ENCODE assay signal across 1 cellular context in genomic region chr5:75351058-75351926, GRCh38.
TF ChIP-seq lines count a peak whose summit lies in the region.

No MANE protein-coding gene starts in this region.

TF ChIP-seq in HCT116, 20 proteins besides CTCF, POLR2A, EP300 and RAD21:
- TF ChIP-seq SIN3A (IDR thresholded peaks at IDR 0.05; ENCODE audit: low read depth) = no peak
- TF ChIP-seq JUND (IDR thresholded peaks at IDR 0.05) = no peak
- no peak for TF ChIP-seq ELF1 (IDR thresholded peaks at IDR 0.05; ENCODE audit: borderline replicate concordance, low read depth)
- TF ChIP-seq ATF3 (IDR thresholded peaks at IDR 0.05) = no peak
- TF ChIP-seq SP1 (IDR thresholded peaks at IDR 0.05; ENCODE audit: low read depth) = no peak
- TF ChIP-seq ZFX (IDR thresholded peaks at IDR 0.05) = no peak
- no peak for TF ChIP-seq ZNF274 (IDR thresholded peaks at IDR 0.05; ENCODE audit: low read depth, low read length)
- TF ChIP-seq YY1 (IDR thresholded peaks at IDR 0.05; ENCODE audit: extremely low read depth, insufficient replicate concordance, low read depth, low read length) = no peak
- TF ChIP-seq CEBPB (IDR thresholded peaks at IDR 0.05; ENCODE audit: low read depth) = no peak
- no peak for TF ChIP-seq EZH2 (IDR thresholded peaks at IDR 0.05)
- no peak for TF ChIP-seq EGR1 (IDR thresholded peaks at IDR 0.05; ENCODE audit: low read depth)
- TF ChIP-seq REST (IDR thresholded peaks at IDR 0.05; ENCODE audit: low read depth) = no peak
- TF ChIP-seq POLR2AphosphoS5 (IDR thresholded peaks at IDR 0.05; ENCODE audit: low read depth, low read length) = no peak
- no peak for TF ChIP-seq SRF (IDR thresholded peaks at IDR 0.05; ENCODE audit: low read depth)
- no peak for TF ChIP-seq EZH2phosphoT487 (IDR thresholded peaks at IDR 0.05; ENCODE audit: borderline replicate concordance)
- TF ChIP-seq FOSL1 (IDR thresholded peaks at IDR 0.05; ENCODE audit: low read depth) = no peak
